In the genomic region with DNA sequence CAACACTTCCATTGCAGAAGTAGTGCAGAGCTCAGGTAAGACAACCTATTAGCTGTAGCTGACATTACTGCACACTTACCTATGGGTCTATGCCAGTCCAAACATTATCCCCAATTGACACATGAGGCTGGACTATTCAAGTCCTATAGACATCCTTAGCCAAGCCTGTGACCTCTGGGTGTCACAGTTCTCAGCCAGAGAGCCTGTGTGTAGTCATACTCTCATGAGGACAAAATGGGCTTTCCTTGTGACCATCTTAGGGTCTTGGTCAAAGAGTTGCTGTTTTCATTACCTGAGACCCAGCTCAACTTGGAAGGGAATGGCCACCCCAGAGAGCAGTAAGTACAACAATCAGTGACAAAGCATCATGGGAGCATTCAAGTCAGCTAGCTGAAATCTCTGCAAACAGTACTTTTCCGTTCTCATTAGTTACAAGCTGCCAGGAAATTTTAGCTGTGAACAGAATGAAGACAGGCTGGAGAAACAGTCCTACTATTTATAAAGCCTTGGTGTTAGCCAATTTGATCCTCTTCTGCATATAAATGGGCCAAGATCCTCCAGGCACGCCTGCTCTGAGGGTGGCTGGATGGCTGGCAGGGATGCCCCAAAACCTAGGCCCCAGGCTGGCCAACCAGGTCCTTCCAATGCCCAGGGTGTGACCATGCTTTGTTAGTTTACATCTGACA, we compare ENCODE assay signal across 20 cellular contexts. TPM values are rescaled to one million over a fixed set of nuclear protein-coding genes. Genes with fewer than 3 reads are reported as not detected.
DNase-seq lines count a peak whose midpoint lies in the region; ATAC-seq and TF ChIP-seq lines count a peak whose summit lies in the region.
"Had no signal": no experiment of that assay in that cellular context is flagged by ENCODE, and none has a peak within 500 bp of the region (broad histone marks: within the 10 kb centered on the region; RNA-seq: fewer than 3 reads in every experiment).

No MANE protein-coding gene starts in this region.

- no peak for ATAC-seq in GM18502 (IDR thresholded peaks at IDR 0.05; ENCODE audit: poor library complexity, unreplicated experiment)
- ATAC-seq in lower lobe of right lung: no peak
- ATAC-seq: activated T-cell treated with anti-CD3 and anti-CD28 coated beads, Interleukin-2, amount 50 U/mL, for 4 hours had no signal

- H3K27ac ChIP-seq in right atrium auricular region (peak overlapping the region; percentile 52 to 60), lower lobe of right lung (no peak overlapping the region), brain microvascular endothelial cell (no peak overlapping the region), WERI-Rb-1 (no peak overlapping the region)
- H3K27ac ChIP-seq: BLaER1 treated with 17β-estradiol and CSF1 and Interleukin-3, amounts not matched to agents 10 nM and 100 nM; hepatocyte; ovary had no signal

- H3K9me3 ChIP-seq in right atrium auricular region: no peaks in the 10 kb centered on the region
- H3K9me3 ChIP-seq in lower lobe of right lung: no peaks in the 10 kb centered on the region
- no peaks in the 10 kb centered on the region for H3K9me3 ChIP-seq in WERI-Rb-1 (ENCODE audit: severe bottlenecking)
- H3K9me3 ChIP-seq: ovary had no signal

- peaks cover 0 to 46% of the 10 kb centered on the region in 2 donors for H3K4me1 ChIP-seq in right atrium auricular region
- peaks cover 4% of the 10 kb centered on the region for H3K4me1 ChIP-seq in lower lobe of right lung

- no peaks in the 10 kb centered on the region; the same call in 1 of the 2 replicates for H3K36me3 ChIP-seq in H7 (replicated peaks; ENCODE audit: control insufficient read depth, insufficient read depth, low read length)
- H3K36me3 ChIP-seq in right atrium auricular region: no peaks in the 10 kb centered on the region
- H3K36me3 ChIP-seq in lower lobe of right lung: peaks cover 25% of the 10 kb centered on the region
- H3K36me3 ChIP-seq in brain microvascular endothelial cell (replicated peaks): no peaks in the 10 kb centered on the region
- H3K36me3 ChIP-seq in WERI-Rb-1: peaks cover 32% of the 10 kb centered on the region
- H3K36me3 ChIP-seq: ovary had no signal

- H3K27me3 ChIP-seq in H7 (ENCODE audit: control insufficient read depth, insufficient read depth, low read length): no peaks in the 10 kb centered on the region
- no peaks in the 10 kb centered on the region for H3K27me3 ChIP-seq in right atrium auricular region
- H3K27me3 ChIP-seq in lower lobe of right lung (ENCODE audit: low read depth): no peaks in the 10 kb centered on the region
- H3K27me3 ChIP-seq in brain microvascular endothelial cell (replicated peaks): no peaks in the 10 kb centered on the region
- no peaks in the 10 kb centered on the region for H3K27me3 ChIP-seq in WERI-Rb-1 (ENCODE audit: insufficient read depth, low read depth, severe bottlenecking)
- H3K27me3 ChIP-seq: BLaER1 treated with 17β-estradiol and CSF1 and Interleukin-3, amounts not matched to agents 10 nM and 100 nM; hepatocyte; ovary had no signal

- intact Hi-C loops in lower lobe of right lung (cut with DNase I): no loop called here

- in situ Hi-C loops in brain microvascular endothelial cell (cut with HindIII; ENCODE audit: low pct_ligation_motif_present, low sequenced_read_pairs): no loop called here

- TF ChIP-seq CTCF in right atrium auricular region (IDR thresholded peaks at IDR 0.05): no peak
- TF ChIP-seq CTCF in lower lobe of right lung (IDR thresholded peaks at IDR 0.05): no peak
- no peak for TF ChIP-seq CTCF in brain microvascular endothelial cell (IDR thresholded peaks at IDR 0.05; ENCODE audit: low read depth, low read length, missing control alignments)
- no peak for TF ChIP-seq CTCF in WERI-Rb-1 (IDR thresholded peaks at IDR 0.05; ENCODE audit: low read depth, low read length)

- H3K4me3 ChIP-seq in H7 (ENCODE audit: insufficient read depth, low read depth, low read length) (no peak overlapping the region), right atrium auricular region (no peak overlapping the region), lower lobe of right lung (no peak overlapping the region), brain microvascular endothelial cell (ENCODE audit: low read depth, low read length) (no peak overlapping the region), WERI-Rb-1 (ENCODE audit: low read depth, low read length) (no peak overlapping the region)
- H3K4me3 ChIP-seq: BLaER1 treated with 17β-estradiol and CSF1 and Interleukin-3, amounts not matched to agents 10 nM and 100 nM; hepatocyte; ovary had no signal

- DNase-seq in H7: peak; percentile 35
- DNase-seq in cerebellum (ENCODE audit: low spot score): peak; percentile 74
- no peak for DNase-seq in right atrium auricular region (ENCODE audit: low spot score)
- DNase-seq in putamen (ENCODE audit: low spot score): peak; percentile 67
- no peak for DNase-seq in lower lobe of right lung
- DNase-seq in brain microvascular endothelial cell: no peak
- DNase-seq in WERI-Rb-1: no peak
- DNase-seq: ACHN; activated naive CD4-positive, alpha-beta T cell treated with anti-CD3 and anti-CD28 coated beads for 36 hours; activated T-cell treated with anti-CD3 and anti-CD28 coated beads, Interleukin-2, amount 50 U/mL, for 4 hours; mesenchymal stem cell; naive B cell; NCI-H1105 treated with DMSO at 0.1 percent for 48 hours; NCI-H2081; NCI-H82; ovary; stimulated activated CD8-positive, alpha-beta memory T cell treated with anti-CD3 and anti-CD28 coated beads, Interleukin-4, amount 100 ng/mL, for 48 hours had no signal

RNA-seq across cellular contexts. Expression of a gene that starts 44.3 kb away (rescaled TPM):
- 68.1 and 79.4 TPM in 2 replicates for total RNA-seq in H7 (2014; rRNA removed; shearing (Covaris generic))
- total RNA-seq in cerebellum (59.2 TPM), right atrium auricular region (10 to 100 TPM; 50.6 to 53.3 TPM), lower lobe of right lung (87.6 TPM)

Comparison
In these comparisons a context has a peak if more than half of its experiments do, and no peak if none do; other contexts are left out.
1. DNase-seq: peak in H7 (single experiment), cerebellum (single experiment) and putamen (single experiment); none in right atrium auricular region (single experiment), lower lobe of right lung (single experiment), brain microvascular endothelial cell (single experiment) and WERI-Rb-1 (single experiment).
2. H3K27ac ChIP-seq: peak in right atrium auricular region (2 of 2); none in lower lobe of right lung (single experiment), brain microvascular endothelial cell (single experiment) and WERI-Rb-1 (single experiment).